In the genomic region with DNA sequence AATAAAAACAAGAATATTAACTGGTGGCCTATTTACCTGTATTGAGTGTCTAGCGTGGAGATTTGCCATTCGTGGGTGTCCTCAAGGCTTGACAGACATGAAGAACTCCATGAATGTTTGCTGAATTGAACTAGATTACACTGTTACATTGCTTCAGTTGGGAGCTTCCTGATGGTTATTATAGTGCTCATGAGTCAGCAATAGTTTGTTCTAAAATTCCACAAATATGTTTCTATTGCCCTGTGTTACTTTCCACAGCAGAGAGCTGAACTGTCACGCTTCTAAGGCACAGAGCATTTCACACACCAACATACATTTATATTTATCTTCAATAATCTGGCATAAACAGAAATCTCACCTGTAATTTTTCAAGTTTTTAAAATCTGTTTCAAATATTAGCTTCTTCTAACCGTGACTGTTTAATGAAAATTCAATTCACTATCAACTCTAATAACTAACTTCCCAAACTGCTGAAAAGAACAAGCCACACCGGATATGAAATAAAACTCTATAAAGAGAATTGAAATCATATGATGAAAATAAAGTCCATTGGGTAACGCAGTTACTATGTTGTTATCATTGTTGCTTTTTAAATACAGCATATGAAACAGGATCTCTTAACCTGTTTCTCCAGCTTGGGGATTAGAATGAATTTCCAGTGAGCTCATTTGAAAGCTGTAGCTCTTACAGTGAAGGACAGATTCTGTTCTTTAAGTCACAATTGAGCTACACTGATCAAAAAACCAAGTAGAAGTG, we compare ENCODE assay signal across 16 cellular contexts.
DNase-seq lines count a peak whose midpoint lies in the region; ATAC-seq, FAIRE-seq and TF ChIP-seq lines count a peak whose summit lies in the region.
"Had no signal": no experiment of that assay in that cellular context is flagged by ENCODE, and none has a peak within 500 bp of the region (broad histone marks: within the 10 kb centered on the region; RNA-seq: fewer than 3 reads in every experiment).

No MANE protein-coding gene starts in this region.

- peak overlapping the region; percentile 31 for H3K27ac Mint-ChIP-seq in memory B cell
- no peak overlapping the region for H3K27ac Mint-ChIP-seq in activated CD8-positive, alpha-beta T cell treated with anti-CD3 and anti-CD28 coated beads for 36 hours
- H3K27ac Mint-ChIP-seq in H9 = no peak overlapping the region

- H2BK15ac ChIP-seq in H9 (ENCODE audit: low read depth, low read length) = no peak overlapping the region

- H3K14ac ChIP-seq in H9 (ENCODE audit: insufficient read depth, low read length) = no peak overlapping the region

- H3K56ac ChIP-seq in H9 (ENCODE audit: insufficient read length, low read depth, low read length) = no peak overlapping the region

- H3T11ph ChIP-seq in H9 (ENCODE audit: low read length) = no peak overlapping the region

- H4K20me1 ChIP-seq in H9 (ENCODE audit: control insufficient read depth, insufficient read depth, insufficient read length) = no peaks in the 10 kb centered on the region

- no peak overlapping the region for H3K4me3 ChIP-seq in ACC112 (ENCODE audit: low read depth, low read length)
- H3K4me3 ChIP-seq: right lobe of liver, stomach had no signal

- peaks cover 10% of the 10 kb centered on the region for H3K4me1 ChIP-seq in ACC112 (ENCODE audit: control insufficient read depth, insufficient read depth, low read length, unreplicated experiment)
- H3K4me1 ChIP-seq in H9 (ENCODE audit: insufficient read depth, low read length) = peaks cover 3% of the 10 kb centered on the region; the same call in 1 of the 2 replicates
- H3K4me1 ChIP-seq: BE2C had no signal

- no peak overlapping the region for H2BK5ac ChIP-seq in H9 (ENCODE audit: insufficient read length, low read length)

- no peaks in the 10 kb centered on the region for H3K27me3 Mint-ChIP-seq in memory B cell
- no peaks in the 10 kb centered on the region for H3K27me3 Mint-ChIP-seq in activated CD8-positive, alpha-beta T cell treated with anti-CD3 and anti-CD28 coated beads for 36 hours
- H3K27me3 Mint-ChIP-seq in H9 (ENCODE audit: low read depth) = no peaks in the 10 kb centered on the region

- intact Hi-C loops in activated CD8-positive, alpha-beta T cell treated with anti-CD3 and anti-CD28 coated beads for 36 hours (cut with micrococcal nuclease) = no loop called here

- H3K9me3 Mint-ChIP-seq in memory B cell (no peaks in the 10 kb centered on the region), H9 (no peaks in the 10 kb centered on the region; a peak in 1 of 5 replicates)
- H3K9me3 Mint-ChIP-seq in activated CD8-positive, alpha-beta T cell treated with anti-CD3 and anti-CD28 coated beads for 36 hours = no peaks in the 10 kb centered on the region
- H3K9me3 Mint-ChIP-seq: WTC11 had no signal

- H4K91ac ChIP-seq in H9 (ENCODE audit: insufficient read length, low read depth, low read length) = no peak overlapping the region

- no peak overlapping the region for H4K8ac ChIP-seq in H9 (replicated peaks; ENCODE audit: insufficient read length, low read depth, low read length)

- H3K4me2 ChIP-seq in H9 (ENCODE audit: insufficient read depth, insufficient read length, low read length) = no peak overlapping the region

- H3K9me3 ChIP-seq in H9 (ENCODE audit: control insufficient read depth, low read depth, low read length) = no peaks in the 10 kb centered on the region
- H3K9me3 ChIP-seq: BE2C, right lobe of liver, stomach had no signal

- CTCF ChIA-PET in activated CD8-positive, alpha-beta T cell treated with anti-CD3 and anti-CD28 coated beads for 36 hours (lab: Charles Lee) = interaction anchor here (0.9 to 3.1 kb wide), 4 partner anchors 10 to 63 kb away, joined by 3 to 16 read pairs (median 6); no protein-coding TSS in a partner anchor

- H3K18ac ChIP-seq in H9 (ENCODE audit: insufficient read length, low read depth, low read length) = no peak overlapping the region

- TF ChIP-seq CTCF in activated CD8-positive, alpha-beta T cell treated with anti-CD3 and anti-CD28 coated beads for 36 hours (IDR thresholded peaks at IDR 0.05) = no peak
- TF ChIP-seq CTCF in H9 (conservative IDR thresholded peaks at IDR 0.05) = no peak

- WGBS in H9 (ENCODE audit: extremely low coverage, insufficient read length, low lambda C conversion rate) = 100% methylated on average over 1 of the region's 6 CpGs

- H4K5ac ChIP-seq in H9 (ENCODE audit: insufficient read length, low read depth, low read length) = no peak overlapping the region

- TF ChIP-seq POLR2A in H54 (IDR thresholded peaks at IDR 0.05; ENCODE audit: low read depth, low read length) = no peak

- H2BK120ac ChIP-seq in H9 (ENCODE audit: low read depth, low read length, poor library complexity, severe bottlenecking) = no peak overlapping the region

- H3K27me3 ChIP-seq in ACC112 (ENCODE audit: insufficient read depth, low read length) (no peaks in the 10 kb centered on the region), H9 (ENCODE audit: insufficient read depth, low read length) (no peaks in the 10 kb centered on the region)
- H3K27me3 ChIP-seq: BE2C, right lobe of liver, stomach had no signal

- H3K4ac ChIP-seq in H9 (ENCODE audit: low read depth, low read length) = no peak overlapping the region

- FAIRE-seq in H54 (lab: Jason Lieb, UNC) = peak; percentile 60
- FAIRE-seq: G401.6 had no signal

- H3K9ac ChIP-seq in H9 (ENCODE audit: extremely low read depth, insufficient read length, low read length) = no peak overlapping the region

- ATAC-seq in memory B cell (ENCODE audit: low read depth) = no peak
- ATAC-seq in activated CD8-positive, alpha-beta T cell treated with anti-CD3 and anti-CD28 coated beads for 36 hours = no peak
- ATAC-seq in HG02973 (IDR thresholded peaks at IDR 0.05; ENCODE audit: unreplicated experiment) = no peak

- no peaks in the 10 kb centered on the region for H3K23me2 ChIP-seq in H9 (ENCODE audit: insufficient read length, low read depth, low read length, poor library complexity, severe bottlenecking)

- no peaks in the 10 kb centered on the region for H3K79me1 ChIP-seq in H9 (ENCODE audit: insufficient read depth, low read depth, low read length, poor library complexity, severe bottlenecking)

- POLR2A ChIA-PET in activated CD8-positive, alpha-beta T cell treated with anti-CD3 and anti-CD28 coated beads for 36 hours (lab: Charles Lee) = interaction anchor here (0.7 to 1.1 kb wide), 2 partner anchors 8 to 37 kb away, joined by 3 read pairs; no protein-coding TSS in a partner anchor

- peaks cover 6% of the 10 kb centered on the region for H3K4me1 Mint-ChIP-seq in memory B cell
- H3K4me1 Mint-ChIP-seq in activated CD8-positive, alpha-beta T cell treated with anti-CD3 and anti-CD28 coated beads for 36 hours (ENCODE audit: low read depth) = peaks cover 5% of the 10 kb centered on the region
- peaks cover 22 to 26% of the 10 kb centered on the region in 2 experiments for H3K4me1 Mint-ChIP-seq in H9

- H3K36me3 ChIP-seq in ACC112 (ENCODE audit: insufficient read depth, low read length) = no peaks in the 10 kb centered on the region
- H3K36me3 ChIP-seq: BE2C, right lobe of liver had no signal

- DNase-seq in H54 (ENCODE audit: insufficient read length, low spot score) (no peak), dermis microvascular lymphatic vessel endothelial cell (ENCODE audit: low read depth in 2 of 2) (peak; percentile 43 to 56), memory B cell (ENCODE audit: low spot score in 2 of 2) (no peak), DMS79 (lab: John Stamatoyannopoulos, UW) (no peak), H9 (no peak)
- no peak for DNase-seq in activated CD8-positive, alpha-beta T cell treated with anti-CD3 and anti-CD28 coated beads for 36 hours
- DNase-seq: aorta, BE2C, NCI-H1417 treated with DMSO at 0.1 percent for 48 hours, NCI-H774 had no signal

- H3K23ac ChIP-seq in H9 (ENCODE audit: insufficient read length, low read depth, low read length) = no peak overlapping the region

- H3K36me3 Mint-ChIP-seq in memory B cell (peaks cover 24% of the 10 kb centered on the region), H9 (ENCODE audit: insufficient read depth in 1 of 3, low read depth in 3 of 3) (no peaks in the 10 kb centered on the region)
- H3K36me3 Mint-ChIP-seq in activated CD8-positive, alpha-beta T cell treated with anti-CD3 and anti-CD28 coated beads for 36 hours (ENCODE audit: low read depth) = peaks cover 46% of the 10 kb centered on the region
- H3K36me3 Mint-ChIP-seq: WTC11 had no signal

- no peak overlapping the region for H2BK12ac ChIP-seq in H9 (ENCODE audit: insufficient read length, low read depth, low read length)

- no peak overlapping the region for H3K4me3 Mint-ChIP-seq in memory B cell
- no peak overlapping the region for H3K4me3 Mint-ChIP-seq in activated CD8-positive, alpha-beta T cell treated with anti-CD3 and anti-CD28 coated beads for 36 hours
- H3K4me3 Mint-ChIP-seq in H9 = no peak overlapping the region
- H3K4me3 Mint-ChIP-seq: WTC11 had no signal

- H2BK20ac ChIP-seq in H9 (ENCODE audit: low read depth, low read length, poor library complexity, severe bottlenecking) = no peak overlapping the region

- H3K79me2 ChIP-seq in ACC112 (ENCODE audit: control insufficient read depth, insufficient read depth, low read length, unreplicated experiment) = no peaks in the 10 kb centered on the region
- H3K79me2 ChIP-seq in H9 (ENCODE audit: insufficient read depth, low read length) = no peaks in the 10 kb centered on the region

- H3K27ac ChIP-seq in ACC112 (ENCODE audit: low read depth, low read length) = peak overlapping the region; percentile 39; the same call in 1 of the 2 replicates
- H3K27ac ChIP-seq in H9 (ENCODE audit: insufficient read length, low read depth, low read length) = no peak overlapping the region
- H3K27ac ChIP-seq: right lobe of liver had no signal

- H2AK5ac ChIP-seq in H9 (ENCODE audit: insufficient read length, low read length) = no peak overlapping the region

- H2AFZ ChIP-seq in ACC112 (ENCODE audit: low read length, unreplicated experiment) (peak overlapping the region; percentile 22), H9 (ENCODE audit: low read length) (no peak overlapping the region)

Comparison
In these comparisons a context has a peak if more than half of its experiments do, and no peak if none do; other contexts are left out.
1. DNase-seq: peak in dermis microvascular lymphatic vessel endothelial cell (2 of 2); none in H54 (single experiment), memory B cell (0 of 2), DMS79 (single experiment), activated CD8-positive, alpha-beta T cell treated with anti-CD3 and anti-CD28 coated beads for 36 hours (single experiment) and H9 (single experiment).